In the genomic region with DNA sequence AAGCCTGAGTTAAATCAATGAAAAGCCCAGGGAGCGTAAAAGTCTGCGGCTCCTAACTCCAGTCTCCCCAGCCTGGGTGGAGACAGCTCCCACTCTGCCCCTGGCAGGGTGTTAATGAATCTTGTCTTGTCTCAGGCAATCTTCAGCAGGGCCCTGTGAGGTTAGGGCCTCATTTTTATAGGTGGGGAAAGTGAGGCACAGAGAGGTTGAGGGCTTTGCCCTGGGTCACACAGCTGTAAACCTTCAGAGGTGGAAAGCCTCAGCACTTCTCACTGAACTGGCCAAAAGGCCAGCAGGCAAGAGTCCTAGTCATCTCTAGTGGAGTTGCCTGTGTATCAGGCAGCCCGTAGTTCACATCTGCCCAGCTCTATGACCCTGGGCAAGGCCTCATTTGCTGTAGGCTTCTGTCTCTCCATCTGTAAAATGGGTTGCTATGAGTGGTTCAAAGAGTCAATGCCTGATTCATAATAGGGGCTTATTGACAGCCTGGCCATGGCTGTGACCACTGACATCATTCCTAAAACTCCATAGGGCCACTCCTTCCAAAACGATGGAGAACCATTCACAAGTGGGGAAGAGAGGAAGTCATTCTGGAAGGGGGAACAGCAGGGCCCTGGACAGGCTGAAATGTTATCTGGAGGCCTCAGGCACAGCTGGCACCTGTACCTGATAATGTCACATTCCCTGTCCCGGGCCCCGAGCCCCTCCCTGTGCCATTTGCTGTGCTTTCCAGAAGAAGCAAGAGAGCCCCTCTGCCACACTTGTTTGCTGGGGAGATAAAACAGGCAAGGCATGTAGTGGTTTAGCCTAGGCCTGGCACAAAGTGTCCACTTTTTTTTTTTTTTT, we compare ENCODE assay signal across 8 cellular contexts. TPM values are rescaled to one million over a fixed set of nuclear protein-coding genes. Genes with fewer than 3 reads are reported as not detected.
DNase-seq lines count a peak whose midpoint lies in the region; ATAC-seq and TF ChIP-seq lines count a peak whose summit lies in the region.

No MANE protein-coding gene starts in this region.

- H3K4me2 ChIP-seq in KMS-11, result peak overlapping the region; percentile 88

- peaks cover 16% of the 10 kb centered on the region; the same call in 1 of the 2 replicates for H3K79me2 ChIP-seq in KMS-11 (ENCODE audit: insufficient read depth, low read depth)

- intact Hi-C loops in dorsolateral prefrontal cortex (cut with DNase I), result no loop called here

- no peaks in the 10 kb centered on the region for H3K36me3 ChIP-seq in KMS-11 (ENCODE audit: insufficient read depth)

- H4K20me1 ChIP-seq in KMS-11 (ENCODE audit: insufficient read depth), result no peaks in the 10 kb centered on the region

- H3K4me3 ChIP-seq in KMS-11 (IDR thresholded peaks at IDR 0.05; ENCODE audit: insufficient read depth, low read depth, low read length), result no peak overlapping the region
- peak overlapping the region; percentile 54 to 98 (median 91) for H3K4me3 ChIP-seq in dorsolateral prefrontal cortex

- peak overlapping the region; percentile 41; the same call in 1 of the 2 replicates for H3K9ac ChIP-seq in KMS-11

- peak in 3 of 10 donors; percentile 24 to 36 (median 33) for DNase-seq in dorsolateral prefrontal cortex
- DNase-seq in natural killer cell treated with Interleukin-12 subunit alpha and Interleukin-12 subunit beta and Interleukin-15 and Interleukin-18, amount 100 ng/mL, for 72 hours (ENCODE audit: low spot score), result peak; percentile 59
- DNase-seq in activated CD4-positive, CD25-positive, alpha-beta regulatory T cell treated with anti-CD3 and anti-CD28 coated beads, Interleukin-2, amount 50 U/mL, for 72 hours, result no peak
- no peak for DNase-seq in NCI-H2227 (lab: John Stamatoyannopoulos, UW; ENCODE audit: unreplicated experiment)

- peak overlapping the region; percentile 66 for H3K27ac ChIP-seq in 22Rv1
- H3K27ac ChIP-seq in KMS-11, result peak overlapping the region; percentile 61
- H3K27ac ChIP-seq in dorsolateral prefrontal cortex, result peak overlapping the region; percentile 94 to 100 (median 99)

- H3K27me3 Mint-ChIP-seq in natural killer cell treated with Interleukin-12 subunit alpha and Interleukin-12 subunit beta and Interleukin-15 and Interleukin-18, amount 100 ng/mL, for 72 hours, result no peaks in the 10 kb centered on the region

- H3K36me3 Mint-ChIP-seq in natural killer cell treated with Interleukin-12 subunit alpha and Interleukin-12 subunit beta and Interleukin-15 and Interleukin-18, amount 100 ng/mL, for 72 hours, result no peaks in the 10 kb centered on the region

- no peak for ATAC-seq in natural killer cell treated with Interleukin-12 subunit alpha and Interleukin-12 subunit beta and Interleukin-15 and Interleukin-18, amount 100 ng/mL, for 72 hours
- ATAC-seq in HG03039 (IDR thresholded peaks at IDR 0.05; ENCODE audit: unreplicated experiment) (no peak), GM18505 (IDR thresholded peaks at IDR 0.05; ENCODE audit: unreplicated experiment) (no peak)

- H3K27me3 ChIP-seq in KMS-11 (ENCODE audit: insufficient read depth, low read depth) (no peaks in the 10 kb centered on the region), dorsolateral prefrontal cortex (no peaks in the 10 kb centered on the region)

- no peak for TF ChIP-seq POLR2A in GM18505 (IDR thresholded peaks at IDR 0.05; ENCODE audit: borderline replicate concordance, extremely low read depth, insufficient read depth, insufficient read length)

- TF ChIP-seq CTCF in 22Rv1 (IDR thresholded peaks at IDR 0.05), result no peak
- no peak for TF ChIP-seq CTCF in KMS-11 (conservative IDR thresholded peaks at IDR 0.05; ENCODE audit: low read depth, low read length)
- TF ChIP-seq CTCF in dorsolateral prefrontal cortex (IDR thresholded peaks at IDR 0.05 in 54 of 56, conservative IDR thresholded peaks at IDR 0.05 in 2 of 56; ENCODE audit: low read depth in 1 of 56, partially characterized antibody in 56 of 56), result no peak

- H2AFZ ChIP-seq in KMS-11 (ENCODE audit: low read depth), result no peak overlapping the region

- H3K4me1 ChIP-seq in KMS-11 (ENCODE audit: low read depth, poor library complexity, severe bottlenecking), result peaks cover 66% of the 10 kb centered on the region

- no peaks in the 10 kb centered on the region for H3K9me3 Mint-ChIP-seq in natural killer cell treated with Interleukin-12 subunit alpha and Interleukin-12 subunit beta and Interleukin-15 and Interleukin-18, amount 100 ng/mL, for 72 hours

- H3K4me3 Mint-ChIP-seq in natural killer cell treated with Interleukin-12 subunit alpha and Interleukin-12 subunit beta and Interleukin-15 and Interleukin-18, amount 100 ng/mL, for 72 hours, result peak overlapping the region; percentile 73

- H3K27ac Mint-ChIP-seq in natural killer cell treated with Interleukin-12 subunit alpha and Interleukin-12 subunit beta and Interleukin-15 and Interleukin-18, amount 100 ng/mL, for 72 hours, result peak overlapping the region; percentile 53 to 70

- H3K4me1 Mint-ChIP-seq in natural killer cell treated with Interleukin-12 subunit alpha and Interleukin-12 subunit beta and Interleukin-15 and Interleukin-18, amount 100 ng/mL, for 72 hours (ENCODE audit: low read depth in 2 of 2), result peaks cover 15 to 32% of the 10 kb centered on the region in 2 donors

RNA-seq across cellular contexts. Expression of gene CBX7, which starts 6.0 kb away (rescaled TPM):
- total RNA-seq in dorsolateral prefrontal cortex, result 100 to 1,000 TPM; 112 to 229 (median 170) TPM
- total RNA-seq in natural killer cell treated with Interleukin-12 subunit alpha and Interleukin-12 subunit beta and Interleukin-15 and Interleukin-18, amount 100 ng/mL, for 72 hours, result 10 to 100 TPM in 1 of 2 donors, 1 to 10 TPM in 1; 4.9 to 11.1 TPM

RNA-seq across cellular contexts. Expression of gene APOBEC3H, which starts 49.4 kb away (rescaled TPM):
- total RNA-seq in dorsolateral prefrontal cortex, result 1 to 10 TPM in 4 of 120 experiments, under 1 TPM in 4, not detected in 112; 0.40 to 1.4 (median 0.89) TPM
- 1 to 10 TPM; 6.2 to 6.9 TPM for total RNA-seq in natural killer cell treated with Interleukin-12 subunit alpha and Interleukin-12 subunit beta and Interleukin-15 and Interleukin-18, amount 100 ng/mL, for 72 hours

Comparison
In these comparisons a context has a peak if more than half of its experiments do, and no peak if none do; other contexts are left out.
1. RNA of gene CBX7, which starts 6.0 kb away (total RNA-seq): 112 to 229 TPM in dorsolateral prefrontal cortex; 4.9 to 11.1 TPM in natural killer cell treated with Interleukin-12 subunit alpha and Interleukin-12 subunit beta and Interleukin-15 and Interleukin-18, amount 100 ng/mL, for 72 hours; every median in the first group is over 4 times any median in the second.
2. Peak in every context shown above with its lines, with median percentiles within 50 percentile points of each other: H3K27ac ChIP-seq.